1 cellular context compared by ENCODE assay signal in genomic region chr11:67317365-67318238, GRCh38.
A peak's percentile ranks its signal among the peaks of the same experiment; 100 is the strongest.
TF ChIP-seq lines count a peak whose summit lies in the region.

No MANE protein-coding gene starts in this region.

TF ChIP-seq in HepG2, 621 proteins besides CTCF, POLR2A, EP300 and RAD21 (continued from another document and continues in another):
- TF ChIP-seq ZNF563 (CRISPR knock-in tag; IDR thresholded peaks at IDR 0.05): 0 out of 2 replicates have a peak, but pooled peaks have one; percentile 35
- no peak for TF ChIP-seq DDIT3 (CRISPR knock-in tag; IDR thresholded peaks at IDR 0.05)
- TF ChIP-seq, protein P1, sequence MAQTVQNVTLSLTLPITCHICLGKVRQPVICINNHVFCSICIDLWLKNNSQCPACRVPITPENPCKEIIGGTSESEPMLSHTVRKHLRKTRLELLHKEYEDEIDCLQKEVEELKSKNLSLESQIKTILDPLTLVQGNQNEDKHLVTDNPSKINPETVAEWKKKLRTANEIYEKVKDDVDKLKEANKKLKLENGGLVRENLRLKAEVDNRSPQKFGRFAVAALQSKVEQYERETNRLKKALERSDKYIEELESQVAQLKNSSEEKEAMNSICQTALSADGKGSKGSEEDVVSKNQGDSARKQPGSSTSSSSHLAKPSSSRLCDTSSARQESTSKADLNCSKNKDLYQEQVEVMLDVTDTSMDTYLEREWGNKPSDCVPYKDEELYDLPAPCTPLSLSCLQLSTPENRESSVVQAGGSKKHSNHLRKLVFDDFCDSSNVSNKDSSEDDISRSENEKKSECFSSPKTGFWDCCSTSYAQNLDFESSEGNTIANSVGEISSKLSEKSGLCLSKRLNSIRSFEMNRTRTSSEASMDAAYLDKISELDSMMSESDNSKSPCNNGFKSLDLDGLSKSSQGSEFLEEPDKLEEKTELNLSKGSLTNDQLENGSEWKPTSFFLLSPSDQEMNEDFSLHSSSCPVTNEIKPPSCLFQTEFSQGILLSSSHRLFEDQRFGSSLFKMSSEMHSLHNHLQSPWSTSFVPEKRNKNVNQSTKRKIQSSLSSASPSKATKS (CRISPR knock-in tag; IDR thresholded peaks at IDR 0.05): peak; percentile 82; the same call in 1 of the 2 replicates
- no peak for TF ChIP-seq TOPORS (CRISPR knock-in tag; IDR thresholded peaks at IDR 0.05)
- TF ChIP-seq, protein P2, sequence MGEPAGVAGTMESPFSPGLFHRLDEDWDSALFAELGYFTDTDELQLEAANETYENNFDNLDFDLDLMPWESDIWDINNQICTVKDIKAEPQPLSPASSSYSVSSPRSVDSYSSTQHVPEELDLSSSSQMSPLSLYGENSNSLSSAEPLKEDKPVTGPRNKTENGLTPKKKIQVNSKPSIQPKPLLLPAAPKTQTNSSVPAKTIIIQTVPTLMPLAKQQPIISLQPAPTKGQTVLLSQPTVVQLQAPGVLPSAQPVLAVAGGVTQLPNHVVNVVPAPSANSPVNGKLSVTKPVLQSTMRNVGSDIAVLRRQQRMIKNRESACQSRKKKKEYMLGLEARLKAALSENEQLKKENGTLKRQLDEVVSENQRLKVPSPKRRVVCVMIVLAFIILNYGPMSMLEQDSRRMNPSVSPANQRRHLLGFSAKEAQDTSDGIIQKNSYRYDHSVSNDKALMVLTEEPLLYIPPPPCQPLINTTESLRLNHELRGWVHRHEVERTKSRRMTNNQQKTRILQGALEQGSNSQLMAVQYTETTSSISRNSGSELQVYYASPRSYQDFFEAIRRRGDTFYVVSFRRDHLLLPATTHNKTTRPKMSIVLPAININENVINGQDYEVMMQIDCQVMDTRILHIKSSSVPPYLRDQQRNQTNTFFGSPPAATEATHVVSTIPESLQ (CRISPR knock-in tag; conservative IDR thresholded peaks at IDR 0.05): no peak
- no peak for TF ChIP-seq HHEX (CRISPR knock-in tag; IDR thresholded peaks at IDR 0.05)
- TF ChIP-seq SCMH1 (CRISPR knock-in tag; IDR thresholded peaks at IDR 0.05; ENCODE audit: borderline replicate concordance): no peak
- TF ChIP-seq ZNF740 (CRISPR knock-in tag; IDR thresholded peaks at IDR 0.05): no peak
- TF ChIP-seq SNAI1 (CRISPR knock-in tag; IDR thresholded peaks at IDR 0.05; ENCODE audit: borderline replicate concordance): peak; percentile 71; the same call in 1 of the 2 replicates
- 0 out of 2 replicates have a peak, but pooled peaks have one; percentile 37 for TF ChIP-seq TEF (CRISPR knock-in tag; IDR thresholded peaks at IDR 0.05)
- no peak for TF ChIP-seq ZNF644 (CRISPR knock-in tag; IDR thresholded peaks at IDR 0.05; ENCODE audit: low read depth)
- TF ChIP-seq POLR2G (IDR thresholded peaks at IDR 0.05; ENCODE audit: low read depth, low read length): peak; percentile 87
- TF ChIP-seq KLF9 (CRISPR knock-in tag; IDR thresholded peaks at IDR 0.05; ENCODE audit: low read depth): peak; percentile 58; the same call in 1 of the 2 replicates
- no peak for TF ChIP-seq HNRNPK (IDR thresholded peaks at IDR 0.05; ENCODE audit: low read depth, low read length, poor library complexity, severe bottlenecking)
- TF ChIP-seq REXO4 (CRISPR knock-in tag; IDR thresholded peaks at IDR 0.05; ENCODE audit: borderline replicate concordance): no peak
- TF ChIP-seq USF2 (IDR thresholded peaks at IDR 0.05; ENCODE audit: low read depth, low read length): no peak
- peak; percentile 46; the same call in 1 of the 2 replicates for TF ChIP-seq USF2 (CRISPR knock-in tag; IDR thresholded peaks at IDR 0.05; ENCODE audit: borderline replicate concordance)
- no peak for TF ChIP-seq NR2F1 (CRISPR knock-in tag; IDR thresholded peaks at IDR 0.05)
- TF ChIP-seq ZNF30 (CRISPR knock-in tag; IDR thresholded peaks at IDR 0.05): no peak
- peak; percentile 75; the same call in 1 of the 2 replicates for TF ChIP-seq REL (CRISPR knock-in tag; conservative IDR thresholded peaks at IDR 0.05)
- no peak for TF ChIP-seq ZNF24 (IDR thresholded peaks at IDR 0.05)
- peak; percentile 71; the same call in 1 of the 2 replicates for TF ChIP-seq ZNF749 (CRISPR knock-in tag; IDR thresholded peaks at IDR 0.05; ENCODE audit: borderline replicate concordance)
- no peak for TF ChIP-seq ZNF646 (CRISPR knock-in tag; IDR thresholded peaks at IDR 0.05)
- TF ChIP-seq ARHGAP35 (CRISPR knock-in tag; IDR thresholded peaks at IDR 0.05; ENCODE audit: borderline replicate concordance): no peak; the same call in 1 of the 2 replicates
- TF ChIP-seq RXRA (CRISPR knock-in tag; IDR thresholded peaks at IDR 0.05): no peak; the same call in 1 of the 2 replicates
- peak; percentile 24 for TF ChIP-seq ZNF331 (CRISPR knock-in tag; IDR thresholded peaks at IDR 0.05)
- TF ChIP-seq, protein P3, sequence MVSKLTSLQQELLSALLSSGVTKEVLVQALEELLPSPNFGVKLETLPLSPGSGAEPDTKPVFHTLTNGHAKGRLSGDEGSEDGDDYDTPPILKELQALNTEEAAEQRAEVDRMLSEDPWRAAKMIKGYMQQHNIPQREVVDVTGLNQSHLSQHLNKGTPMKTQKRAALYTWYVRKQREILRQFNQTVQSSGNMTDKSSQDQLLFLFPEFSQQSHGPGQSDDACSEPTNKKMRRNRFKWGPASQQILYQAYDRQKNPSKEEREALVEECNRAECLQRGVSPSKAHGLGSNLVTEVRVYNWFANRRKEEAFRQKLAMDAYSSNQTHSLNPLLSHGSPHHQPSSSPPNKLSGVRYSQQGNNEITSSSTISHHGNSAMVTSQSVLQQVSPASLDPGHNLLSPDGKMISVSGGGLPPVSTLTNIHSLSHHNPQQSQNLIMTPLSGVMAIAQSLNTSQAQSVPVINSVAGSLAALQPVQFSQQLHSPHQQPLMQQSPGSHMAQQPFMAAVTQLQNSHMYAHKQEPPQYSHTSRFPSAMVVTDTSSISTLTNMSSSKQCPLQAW (CRISPR knock-in tag; IDR thresholded peaks at IDR 0.05): peak; percentile 56
- TF ChIP-seq SRY (CRISPR knock-in tag; IDR thresholded peaks at IDR 0.05): peak; percentile 26; the same call in 1 of the 2 replicates
- peak; percentile 92 for TF ChIP-seq STAG1 (CRISPR knock-in tag; IDR thresholded peaks at IDR 0.05)
- TF ChIP-seq XRCC5 (optimal IDR thresholded peaks at IDR 0.05; ENCODE audit: low read length): peak; percentile 80
- TF ChIP-seq, protein P4, sequence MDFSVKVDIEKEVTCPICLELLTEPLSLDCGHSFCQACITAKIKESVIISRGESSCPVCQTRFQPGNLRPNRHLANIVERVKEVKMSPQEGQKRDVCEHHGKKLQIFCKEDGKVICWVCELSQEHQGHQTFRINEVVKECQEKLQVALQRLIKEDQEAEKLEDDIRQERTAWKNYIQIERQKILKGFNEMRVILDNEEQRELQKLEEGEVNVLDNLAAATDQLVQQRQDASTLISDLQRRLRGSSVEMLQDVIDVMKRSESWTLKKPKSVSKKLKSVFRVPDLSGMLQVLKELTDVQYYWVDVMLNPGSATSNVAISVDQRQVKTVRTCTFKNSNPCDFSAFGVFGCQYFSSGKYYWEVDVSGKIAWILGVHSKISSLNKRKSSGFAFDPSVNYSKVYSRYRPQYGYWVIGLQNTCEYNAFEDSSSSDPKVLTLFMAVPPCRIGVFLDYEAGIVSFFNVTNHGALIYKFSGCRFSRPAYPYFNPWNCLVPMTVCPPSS (IDR thresholded peaks at IDR 0.05): no peak
- no peak for TF ChIP-seq MTA3 (CRISPR knock-in tag; IDR thresholded peaks at IDR 0.05)
- no peak for TF ChIP-seq THYN1 (CRISPR knock-in tag; IDR thresholded peaks at IDR 0.05; ENCODE audit: borderline replicate concordance, low read depth)
- TF ChIP-seq HOXA7 (CRISPR knock-in tag; IDR thresholded peaks at IDR 0.05): no peak
- TF ChIP-seq, protein P5, sequence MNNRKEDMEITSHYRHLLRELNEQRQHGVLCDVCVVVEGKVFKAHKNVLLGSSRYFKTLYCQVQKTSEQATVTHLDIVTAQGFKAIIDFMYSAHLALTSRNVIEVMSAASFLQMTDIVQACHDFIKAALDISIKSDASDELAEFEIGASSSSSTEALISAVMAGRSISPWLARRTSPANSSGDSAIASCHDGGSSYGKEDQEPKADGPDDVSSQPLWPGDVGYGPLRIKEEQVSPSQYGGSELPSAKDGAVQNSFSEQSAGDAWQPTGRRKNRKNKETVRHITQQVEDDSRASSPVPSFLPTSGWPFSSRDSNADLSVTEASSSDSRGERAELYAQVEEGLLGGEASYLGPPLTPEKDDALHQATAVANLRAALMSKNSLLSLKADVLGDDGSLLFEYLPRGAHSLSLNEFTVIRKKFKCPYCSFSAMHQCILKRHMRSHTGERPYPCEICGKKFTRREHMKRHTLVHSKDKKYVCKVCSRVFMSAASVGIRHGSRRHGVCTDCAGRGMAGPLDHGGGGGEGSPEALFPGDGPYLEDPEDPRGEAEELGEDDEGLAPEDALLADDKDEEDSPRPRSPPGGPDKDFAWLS (CRISPR knock-in tag; IDR thresholded peaks at IDR 0.05; ENCODE audit: borderline replicate concordance): 0 out of 2 replicates have a peak, but pooled peaks have one; percentile 61
